In genomic region chr19:35556846-35557538, GRCh38 we compare ENCODE assay signal across 12 cellular contexts. TPM values are rescaled to one million over a fixed set of nuclear protein-coding genes. Genes with fewer than 3 reads are reported as not detected.
DNase-seq lines count a peak whose midpoint lies in the region; ATAC-seq and TF ChIP-seq lines count a peak whose summit lies in the region.
"Had no signal": no experiment of that assay in that cellular context is flagged by ENCODE, and none has a peak within 500 bp of the region (broad histone marks: within the 10 kb centered on the region; RNA-seq: fewer than 3 reads in every experiment).

No MANE protein-coding gene starts in this region.

- no peaks in the 10 kb centered on the region for H3K9me3 Mint-ChIP-seq in activated naive CD4-positive, alpha-beta T cell treated with anti-CD3 and anti-CD28 coated beads for 36 hours
- H3K9me3 Mint-ChIP-seq in activated naive CD4-positive, alpha-beta T cell treated with anti-CD3 and anti-CD28 coated beads, Interleukin-2, amount 50 U/mL, for 72 hours = no peaks in the 10 kb centered on the region

- H3K4me2 ChIP-seq in smooth muscle cell = peak overlapping the region; percentile 80

- no peak overlapping the region for H3K9ac ChIP-seq in smooth muscle cell (ENCODE audit: low read depth)

- H3K4me1 Mint-ChIP-seq in activated naive CD4-positive, alpha-beta T cell treated with anti-CD3 and anti-CD28 coated beads for 36 hours (ENCODE audit: low read depth) = peaks cover 12% of the 10 kb centered on the region

- peak overlapping the region; percentile 36 for H3K4me3 Mint-ChIP-seq in activated naive CD4-positive, alpha-beta T cell treated with anti-CD3 and anti-CD28 coated beads for 36 hours

- no peaks in the 10 kb centered on the region for H3F3A ChIP-seq in smooth muscle cell (ENCODE audit: low read depth)

- H3K4me3 ChIP-seq in WERI-Rb-1 (ENCODE audit: low read depth, low read length) (peak overlapping the region; percentile 48), iPS-11a (ENCODE audit: low read depth, low read length) (peak overlapping the region; percentile 9), smooth muscle cell (no peak overlapping the region), upper lobe of left lung (no peak overlapping the region), tibial nerve (no peak overlapping the region)

- no peak for TF ChIP-seq EP300 in upper lobe of left lung (IDR thresholded peaks at IDR 0.05)
- no peak for TF ChIP-seq EP300 in tibial nerve (IDR thresholded peaks at IDR 0.05)

- no peak overlapping the region for H3K27ac ChIP-seq in WERI-Rb-1
- H3K27ac ChIP-seq in smooth muscle cell (ENCODE audit: low read depth) = no peak overlapping the region
- H3K27ac ChIP-seq in upper lobe of left lung = no peak overlapping the region
- H3K27ac ChIP-seq in tibial nerve = no peak overlapping the region
- H3K27ac ChIP-seq: vagina had no signal

- H3K27me3 Mint-ChIP-seq in activated naive CD4-positive, alpha-beta T cell treated with anti-CD3 and anti-CD28 coated beads for 36 hours (ENCODE audit: low read depth) = peaks cover 27% of the 10 kb centered on the region

- CTCF ChIA-PET in activated naive CD4-positive, alpha-beta T cell treated with anti-CD3 and anti-CD28 coated beads for 36 hours (lab: Charles Lee) = interaction anchor here (0.6 to 1.8 kb wide), 4 partner anchors 9 to 119 kb away, joined by 4 to 8 read pairs (median 6); no protein-coding TSS in a partner anchor

- H3K36me3 ChIP-seq in WERI-Rb-1 (no peaks in the 10 kb centered on the region), smooth muscle cell (ENCODE audit: low read depth) (no peaks in the 10 kb centered on the region), upper lobe of left lung (no peaks in the 10 kb centered on the region), tibial nerve (no peaks in the 10 kb centered on the region)
- H3K36me3 ChIP-seq: vagina had no signal

- TF ChIP-seq CTCF in WERI-Rb-1 (IDR thresholded peaks at IDR 0.05; ENCODE audit: low read depth, low read length) (no peak), smooth muscle cell (IDR thresholded peaks at IDR 0.05; ENCODE audit: borderline replicate concordance, insufficient read depth, poor library complexity, severe bottlenecking) (no peak), upper lobe of left lung (IDR thresholded peaks at IDR 0.05) (no peak), tibial nerve (IDR thresholded peaks at IDR 0.05) (no peak)

- H3K9me3 ChIP-seq in WERI-Rb-1 (ENCODE audit: severe bottlenecking) (peaks cover 3% of the 10 kb centered on the region), smooth muscle cell (replicated peaks; ENCODE audit: low read depth) (no peaks in the 10 kb centered on the region), upper lobe of left lung (no peaks in the 10 kb centered on the region), tibial nerve (no peaks in the 10 kb centered on the region)
- H3K9me3 ChIP-seq: vagina had no signal

- H2AFZ ChIP-seq in smooth muscle cell (ENCODE audit: low read depth) = no peak overlapping the region

- no peak for ATAC-seq in activated naive CD4-positive, alpha-beta T cell treated with anti-CD3 and anti-CD28 coated beads, Interleukin-2, amount 50 U/mL, for 72 hours
- ATAC-seq in upper lobe of left lung (ENCODE audit: low FRiP score in 2 of 2) = no peak

- TF ChIP-seq POLR2A in upper lobe of left lung (IDR thresholded peaks at IDR 0.05) (no peak), tibial nerve (IDR thresholded peaks at IDR 0.05) (no peak)

- H3K4me1 ChIP-seq in smooth muscle cell (ENCODE audit: low read depth) (peaks cover 3% of the 10 kb centered on the region), upper lobe of left lung (peaks cover 5 to 14% (median 12%) of the 10 kb centered on the region in 4 donors), tibial nerve (peaks cover 0 to 15% (median 2%) of the 10 kb centered on the region in 4 donors)

- H3K79me2 ChIP-seq in smooth muscle cell (ENCODE audit: low read depth) = no peaks in the 10 kb centered on the region

- WGBS in smooth muscle cell (ENCODE audit: low lambda C conversion rate) = 89% methylated on average over 16 of the region's 16 CpGs
- 83 to 84% methylated on average over 16 of the region's 16 CpGs for WGBS in upper lobe of left lung, 2 donors
- 85 to 87% methylated on average over 16 of the region's 16 CpGs for WGBS in tibial nerve, 2 donors

- no peak overlapping the region for H3K27ac Mint-ChIP-seq in activated naive CD4-positive, alpha-beta T cell treated with anti-CD3 and anti-CD28 coated beads for 36 hours
- peak overlapping the region in 1 of 2 donors; percentile 6 for H3K27ac Mint-ChIP-seq in activated naive CD4-positive, alpha-beta T cell treated with anti-CD3 and anti-CD28 coated beads, Interleukin-2, amount 50 U/mL, for 72 hours

- H3K36me3 Mint-ChIP-seq in activated naive CD4-positive, alpha-beta T cell treated with anti-CD3 and anti-CD28 coated beads for 36 hours (ENCODE audit: low read depth) = no peaks in the 10 kb centered on the region
- no peaks in the 10 kb centered on the region for H3K36me3 Mint-ChIP-seq in activated naive CD4-positive, alpha-beta T cell treated with anti-CD3 and anti-CD28 coated beads, Interleukin-2, amount 50 U/mL, for 72 hours

- intact Hi-C loops in activated naive CD4-positive, alpha-beta T cell treated with anti-CD3 and anti-CD28 coated beads for 36 hours (cut with micrococcal nuclease) = no loop called here

- no peak for DNase-seq in activated naive CD4-positive, alpha-beta T cell treated with anti-CD3 and anti-CD28 coated beads for 36 hours
- DNase-seq in activated naive CD4-positive, alpha-beta T cell treated with anti-CD3 and anti-CD28 coated beads, Interleukin-2, amount 50 U/mL, for 72 hours (ENCODE audit: low spot score in 2 of 2) = no peak
- no peak for DNase-seq in WERI-Rb-1
- DNase-seq in smooth muscle cell (lab: John Stamatoyannopoulos, UW; ENCODE audit: unreplicated experiment) = no peak
- DNase-seq in upper lobe of left lung = no peak
- DNase-seq in NCI-H2196 treated with DMSO at 0.1 percent for 48 hours (lab: John Stamatoyannopoulos, UW; ENCODE audit: unreplicated experiment) = no peak
- no peak for DNase-seq in tibial nerve (ENCODE audit: low spot score in 2 of 2)
- DNase-seq: activated effector memory CD4-positive, alpha-beta T cell treated with Interleukin-2 at 50 U/mL for 16 hours had no signal

- H4K20me1 ChIP-seq in smooth muscle cell (ENCODE audit: low read depth) = no peaks in the 10 kb centered on the region

- H3K27me3 ChIP-seq in WERI-Rb-1 (ENCODE audit: insufficient read depth, low read depth, severe bottlenecking) (no peaks in the 10 kb centered on the region), smooth muscle cell (ENCODE audit: low read depth) (peaks cover 50% of the 10 kb centered on the region), upper lobe of left lung (peaks cover 0 to 18% (median 7%) of the 10 kb centered on the region in 4 donors), tibial nerve (peaks cover 0 to 49% of the 10 kb centered on the region in 2 donors)
- H3K27me3 ChIP-seq: vagina had no signal

RNA-seq across cellular contexts. Expression of gene ATP4A, which starts 6.5 kb away (rescaled TPM):
- total RNA-seq in activated naive CD4-positive, alpha-beta T cell treated with anti-CD3 and anti-CD28 coated beads for 36 hours = not detected
- total RNA-seq in activated naive CD4-positive, alpha-beta T cell treated with anti-CD3 and anti-CD28 coated beads, Interleukin-2, amount 50 U/mL, for 72 hours = not detected
- not detected in 2 replicates for total RNA-seq in smooth muscle cell
- not detected in 2 replicates for polyA plus RNA-seq in smooth muscle cell
- total RNA-seq in upper lobe of left lung = not detected
- under 1 TPM in 1 of 4 donors, not detected in 3; 0.63 TPM for total RNA-seq in tibial nerve
- total RNA-seq: Daoy, vagina had no signal

RNA-seq across cellular contexts. Expression of gene TMEM147, which starts 11.6 kb away (rescaled TPM):
- 10 to 100 TPM; 63.1 to 63.4 TPM for total RNA-seq in activated naive CD4-positive, alpha-beta T cell treated with anti-CD3 and anti-CD28 coated beads for 36 hours
- total RNA-seq in activated naive CD4-positive, alpha-beta T cell treated with anti-CD3 and anti-CD28 coated beads, Interleukin-2, amount 50 U/mL, for 72 hours = 10 to 100 TPM; 44.1 to 69.1 TPM
- 128 and 168 TPM in 2 replicates for total RNA-seq in smooth muscle cell
- 291 and 293 TPM in 2 replicates for polyA plus RNA-seq in smooth muscle cell
- 10 to 100 TPM; 25.1 to 94.2 (median 71.2) TPM for total RNA-seq in upper lobe of left lung
- total RNA-seq in tibial nerve = 100 to 1,000 TPM in 1 of 4 donors, 10 to 100 TPM in 3; 63.8 to 103 (median 68.2) TPM

RNA-seq across cellular contexts. Expression of gene GAPDHS, which starts 23.7 kb away (rescaled TPM):
- not detected for total RNA-seq in activated naive CD4-positive, alpha-beta T cell treated with anti-CD3 and anti-CD28 coated beads for 36 hours
- total RNA-seq in activated naive CD4-positive, alpha-beta T cell treated with anti-CD3 and anti-CD28 coated beads, Interleukin-2, amount 50 U/mL, for 72 hours = not detected
- total RNA-seq in smooth muscle cell (not detected in 2 replicates), upper lobe of left lung (not detected), tibial nerve (not detected)
- polyA plus RNA-seq in smooth muscle cell = 0.16 TPM in 1 of 2 replicates, not detected in the other
- total RNA-seq: Daoy, vagina had no signal
- polyA plus RNA-seq: small intestine had no signal

RNA-seq across cellular contexts. Expression of gene SBSN, which starts 28.9 kb away (rescaled TPM):
- total RNA-seq in activated naive CD4-positive, alpha-beta T cell treated with anti-CD3 and anti-CD28 coated beads for 36 hours = not detected
- total RNA-seq in activated naive CD4-positive, alpha-beta T cell treated with anti-CD3 and anti-CD28 coated beads, Interleukin-2, amount 50 U/mL, for 72 hours = not detected
- total RNA-seq in smooth muscle cell = 14.9 and 19.8 TPM in 2 replicates
- polyA plus RNA-seq in smooth muscle cell = 4.9 and 11.7 TPM in 2 replicates
- total RNA-seq in upper lobe of left lung = not detected
- not detected for total RNA-seq in tibial nerve

RNA-seq across cellular contexts. Expression of gene PMIS2, which starts 29.0 kb away (rescaled TPM):
- not detected for total RNA-seq in activated naive CD4-positive, alpha-beta T cell treated with anti-CD3 and anti-CD28 coated beads for 36 hours
- not detected for total RNA-seq in activated naive CD4-positive, alpha-beta T cell treated with anti-CD3 and anti-CD28 coated beads, Interleukin-2, amount 50 U/mL, for 72 hours
- not detected in 2 replicates for total RNA-seq in smooth muscle cell
- not detected in 2 replicates for polyA plus RNA-seq in smooth muscle cell
- total RNA-seq in upper lobe of left lung = not detected
- total RNA-seq in tibial nerve = not detected
- total RNA-seq: Daoy, vagina had no signal
- polyA plus RNA-seq: small intestine had no signal

Comparison
In these comparisons a context has a peak if more than half of its experiments do, and no peak if none do; other contexts are left out.
1. H3K4me3 ChIP-seq: peak in WERI-Rb-1 (single experiment) and iPS-11a (single experiment); none in smooth muscle cell (single experiment), upper lobe of left lung (0 of 4) and tibial nerve (0 of 4).